Comparison of ENCODE assay signal across 1 cellular context in genomic region chrX:107730298-107730655, GRCh38.
A peak's percentile ranks its signal among the peaks of the same experiment; 100 is the strongest.
TF ChIP-seq lines count a peak whose summit lies in the region.

No MANE protein-coding gene starts in this region.

TF ChIP-seq in K562, 482 proteins besides CTCF, POLR2A, EP300 and RAD21:
- no peak for TF ChIP-seq TFAM (CRISPR knock-in tag; conservative IDR thresholded peaks at IDR 0.05)
- TF ChIP-seq, protein P1, sequence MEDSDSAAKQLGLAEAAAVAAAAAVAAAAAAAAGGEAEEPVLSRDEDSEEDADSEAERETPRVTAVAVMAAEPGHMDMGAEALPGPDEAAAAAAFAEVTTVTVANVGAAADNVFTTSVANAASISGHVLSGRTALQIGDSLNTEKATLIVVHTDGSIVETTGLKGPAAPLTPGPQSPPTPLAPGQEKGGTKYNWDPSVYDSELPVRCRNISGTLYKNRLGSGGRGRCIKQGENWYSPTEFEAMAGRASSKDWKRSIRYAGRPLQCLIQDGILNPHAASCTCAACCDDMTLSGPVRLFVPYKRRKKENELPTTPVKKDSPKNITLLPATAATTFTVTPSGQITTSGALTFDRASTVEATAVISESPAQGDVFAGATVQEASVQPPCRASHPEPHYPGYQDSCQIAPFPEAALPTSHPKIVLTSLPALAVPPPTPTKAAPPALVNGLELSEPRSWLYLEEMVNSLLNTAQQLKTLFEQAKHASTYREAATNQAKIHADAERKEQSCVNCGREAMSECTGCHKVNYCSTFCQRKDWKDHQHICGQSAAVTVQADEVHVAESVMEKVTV (CRISPR knock-in tag; IDR thresholded peaks at IDR 0.05): no peak
- TF ChIP-seq, protein P2, sequence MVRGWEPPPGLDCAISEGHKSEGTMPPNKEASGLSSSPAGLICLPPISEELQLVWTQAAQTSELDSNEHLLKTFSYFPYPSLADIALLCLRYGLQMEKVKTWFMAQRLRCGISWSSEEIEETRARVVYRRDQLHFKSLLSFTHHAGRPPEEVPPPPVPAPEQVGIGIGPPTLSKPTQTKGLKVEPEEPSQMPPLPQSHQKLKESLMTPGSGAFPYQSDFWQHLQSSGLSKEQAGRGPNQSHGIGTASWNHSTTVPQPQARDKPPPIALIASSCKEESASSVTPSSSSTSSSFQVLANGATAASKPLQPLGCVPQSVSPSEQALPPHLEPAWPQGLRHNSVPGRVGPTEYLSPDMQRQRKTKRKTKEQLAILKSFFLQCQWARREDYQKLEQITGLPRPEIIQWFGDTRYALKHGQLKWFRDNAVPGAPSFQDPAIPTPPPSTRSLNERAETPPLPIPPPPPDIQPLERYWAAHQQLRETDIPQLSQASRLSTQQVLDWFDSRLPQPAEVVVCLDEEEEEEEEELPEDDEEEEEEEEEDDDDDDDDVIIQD (CRISPR knock-in tag; IDR thresholded peaks at IDR 0.05): no peak
- TF ChIP-seq MTA2 (IDR thresholded peaks at IDR 0.05; ENCODE audit: low read depth): no peak
- TF ChIP-seq HMG20B (CRISPR knock-in tag; IDR thresholded peaks at IDR 0.05): no peak
- no peak for TF ChIP-seq NCOR1 (IDR thresholded peaks at IDR 0.05)
- peak; percentile 14; the same call in 1 of the 2 replicates for TF ChIP-seq ADNP (tag; IDR thresholded peaks at IDR 0.05)
- TF ChIP-seq ZNF316 (IDR thresholded peaks at IDR 0.05): no peak
